ENCODE assay signal across 4 cellular contexts in the genomic region with DNA sequence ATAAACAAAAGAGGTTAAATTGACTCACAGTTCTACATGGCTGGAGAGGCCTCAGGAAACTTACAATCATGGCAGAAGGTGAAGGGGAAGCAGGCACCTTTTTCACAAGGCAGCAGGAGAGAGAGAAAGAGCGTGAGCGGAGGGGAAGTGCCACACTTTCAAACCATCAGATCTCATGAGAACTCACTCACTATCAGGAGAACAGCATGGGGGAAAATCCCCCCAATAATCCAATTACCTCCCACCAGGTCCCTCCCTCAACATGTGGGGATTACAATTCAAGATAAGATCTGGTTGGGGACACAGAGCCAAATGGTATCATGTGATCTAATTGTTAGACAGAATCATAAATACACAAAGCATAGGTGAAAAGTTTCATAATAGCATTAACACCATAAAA.
A peak's percentile ranks its signal among the peaks of the same experiment; 100 is the strongest.
DNase-seq lines count a peak whose midpoint lies in the region; FAIRE-seq and TF ChIP-seq lines count a peak whose summit lies in the region.
"Not testable (repeated sequence)": the region's sequence is repeated elsewhere in the genome, so short reads cannot be mapped to it uniquely, and the experiment has no call there.

No MANE protein-coding gene starts in this region.

- H3K18ac ChIP-seq in mesendoderm (ENCODE audit: low read length) = not testable (repeated sequence)

- not testable (repeated sequence) for H3K4me3 Mint-ChIP-seq in activated naive CD4-positive, alpha-beta T cell treated with anti-CD3 and anti-CD28 coated beads, Interleukin-2, amount 50 U/mL, for 24 hours

- H3K4me1 ChIP-seq in mesendoderm (ENCODE audit: control insufficient read depth, low read depth, low read length) = not testable (repeated sequence)

- not testable (repeated sequence) for H4K8ac ChIP-seq in mesendoderm (ENCODE audit: low read depth, low read length)

- not testable (repeated sequence) for H3K36me3 ChIP-seq in mesendoderm (ENCODE audit: control insufficient read depth, insufficient read depth, low read length)

- H3K23ac ChIP-seq in mesendoderm (ENCODE audit: low read length) = not testable (repeated sequence)

- not testable (repeated sequence) for H3K9ac ChIP-seq in mesendoderm (ENCODE audit: low read length)

- H3K27me3 ChIP-seq in mesendoderm (ENCODE audit: insufficient read depth, low read length, poor library complexity) = not testable (repeated sequence)

- H3K27ac ChIP-seq in mesendoderm (ENCODE audit: low read depth, low read length) = not testable (repeated sequence)

- H3K79me2 ChIP-seq in mesendoderm (ENCODE audit: control insufficient read depth, insufficient read depth, low read length) = not testable (repeated sequence)

- not testable (repeated sequence) for H2BK15ac ChIP-seq in mesendoderm (replicated peaks; ENCODE audit: low read depth)

- FAIRE-seq in GM12892 (lab: Jason Lieb, UNC) = peak; percentile 66

- H3K79me1 ChIP-seq in mesendoderm (ENCODE audit: low read length) = not testable (repeated sequence)

- not testable (repeated sequence) for TF ChIP-seq POLR2A in GM12892 (IDR thresholded peaks at IDR 0.05; ENCODE audit: low read depth, low read length)

- not testable (repeated sequence) for DNase-seq in GM12892 (ENCODE audit: insufficient read length)
- peak; percentile 73 for DNase-seq in NCI-H82 (lab: John Stamatoyannopoulos, UW)
- peak; percentile 79 for DNase-seq in mesendoderm

- H3K27me3 Mint-ChIP-seq in activated naive CD4-positive, alpha-beta T cell treated with anti-CD3 and anti-CD28 coated beads, Interleukin-2, amount 50 U/mL, for 24 hours = not testable (repeated sequence)

- not testable (repeated sequence) for H3K9me3 Mint-ChIP-seq in activated naive CD4-positive, alpha-beta T cell treated with anti-CD3 and anti-CD28 coated beads, Interleukin-2, amount 50 U/mL, for 24 hours

- H2BK120ac ChIP-seq in mesendoderm (ENCODE audit: low read depth, low read length) = not testable (repeated sequence)

- H3K4me2 ChIP-seq in mesendoderm (ENCODE audit: low read length) = not testable (repeated sequence)

- not testable (repeated sequence) for H2BK5ac ChIP-seq in mesendoderm (ENCODE audit: low read length)

- not testable (repeated sequence) for H2AK5ac ChIP-seq in mesendoderm (ENCODE audit: low read length)

- not testable (repeated sequence) for H3K36me3 Mint-ChIP-seq in activated naive CD4-positive, alpha-beta T cell treated with anti-CD3 and anti-CD28 coated beads, Interleukin-2, amount 50 U/mL, for 24 hours

- not testable (repeated sequence) for H4K5ac ChIP-seq in mesendoderm (ENCODE audit: low read length)

- not testable (repeated sequence) for H3K4me3 ChIP-seq in mesendoderm (ENCODE audit: low read length)

- no CpG with 5 or more reads among the region's 2 CpGs for WGBS in mesendoderm (ENCODE audit: extremely low coverage, insufficient coverage, low lambda C conversion rate)

- H3K27ac Mint-ChIP-seq in activated naive CD4-positive, alpha-beta T cell treated with anti-CD3 and anti-CD28 coated beads, Interleukin-2, amount 50 U/mL, for 24 hours = peak overlapping the region; percentile 17

- not testable (repeated sequence) for H3K4me1 Mint-ChIP-seq in activated naive CD4-positive, alpha-beta T cell treated with anti-CD3 and anti-CD28 coated beads, Interleukin-2, amount 50 U/mL, for 24 hours

- H3K4ac ChIP-seq in mesendoderm (ENCODE audit: low read depth, low read length) = not testable (repeated sequence)

- H3K56ac ChIP-seq in mesendoderm (ENCODE audit: low read length) = not testable (repeated sequence)
